20 cellular contexts compared by ENCODE assay signal in genomic region chr7:143012409-143012808, GRCh38. TPM values are rescaled to one million over a fixed set of nuclear protein-coding genes. Genes with fewer than 3 reads are reported as not detected.
DNase-seq lines count a peak whose midpoint lies in the region; ATAC-seq and TF ChIP-seq lines count a peak whose summit lies in the region.
"Had no signal": no experiment of that assay in that cellular context is flagged by ENCODE, and none has a peak within 500 bp of the region (broad histone marks: within the 10 kb centered on the region; RNA-seq: fewer than 3 reads in every experiment).

No MANE protein-coding gene starts in this region.

- H3K27ac ChIP-seq in SJSA1 (peak overlapping the region; percentile 90), osteoblast (ENCODE audit: low read depth, low read length) (no peak overlapping the region)
- H3K27ac ChIP-seq: HL-60, KMS-11 had no signal

- no peaks in the 10 kb centered on the region for H4K20me1 ChIP-seq in osteoblast (ENCODE audit: insufficient read depth, low read length)

- DNase-seq in SJSA1 (ENCODE audit: low read depth in 1 of 2, low spot score in 2 of 2) = no peak
- DNase-seq in fibroblast of mammary gland (ENCODE audit: low read depth) = peak; percentile 50
- DNase-seq in osteoblast (ENCODE audit: insufficient read length, low spot score, missing footprints) = no peak
- no peak for DNase-seq in stimulated activated CD4-positive, alpha-beta T cell treated with anti-CD3 and anti-CD28 coated beads, Interleukin-2, amount 100 ng/mL, for 48 hours
- DNase-seq in activated CD8-positive, alpha-beta memory T cell treated with anti-CD3 and anti-CD28 coated beads for 24 hours = no peak
- DNase-seq in LoVo (ENCODE audit: low spot score) = no peak
- DNase-seq: AML-193, DMS79, MM.1S, NCI-H1092 treated with DMSO at 0.1 percent for 48 hours, NCI-H2081, NCI-H2171 treated with DMSO at 0.1 percent for 48 hours, NCI-H446 had no signal

- H3K79me2 ChIP-seq in osteoblast (ENCODE audit: insufficient read depth, low read length) = no peaks in the 10 kb centered on the region

- no peak for TF ChIP-seq CTCF in fibroblast of mammary gland (conservative IDR thresholded peaks at IDR 0.05; ENCODE audit: control insufficient read depth, insufficient read depth, low read depth, low read length)
- TF ChIP-seq CTCF in osteoblast (IDR thresholded peaks at IDR 0.05; ENCODE audit: extremely low read depth, low read depth, low read length) = no peak

- H3K4me3 ChIP-seq in SJSA1 (no peak overlapping the region), fibroblast of mammary gland (ENCODE audit: control insufficient read depth, low read depth, low read length) (no peak overlapping the region), osteoblast (ENCODE audit: insufficient read depth, low read length) (no peak overlapping the region)

- H3K36me3 ChIP-seq in SJSA1 = peaks cover 4% of the 10 kb centered on the region; the same call in 1 of the 2 replicates
- H3K36me3 ChIP-seq in osteoblast (ENCODE audit: insufficient read depth, low read length) = no peaks in the 10 kb centered on the region

- H3K27me3 ChIP-seq in SJSA1 (replicated peaks) (no peaks in the 10 kb centered on the region), osteoblast (ENCODE audit: insufficient read depth, low read length) (no peaks in the 10 kb centered on the region)

- H3K4me1 ChIP-seq in SJSA1 (replicated peaks) = peaks cover 58% of the 10 kb centered on the region
- peaks cover 39% of the 10 kb centered on the region for H3K4me1 ChIP-seq in osteoblast (ENCODE audit: insufficient read depth, low read length)

- no peak overlapping the region for H3K4me2 ChIP-seq in osteoblast (ENCODE audit: insufficient read depth, low read length)
- H3K4me2 ChIP-seq: KMS-11 had no signal

- H3K9me3 ChIP-seq in SJSA1 (replicated peaks) = no peaks in the 10 kb centered on the region
- no peaks in the 10 kb centered on the region for H3K9me3 ChIP-seq in osteoblast (ENCODE audit: low read depth, low read length)

- H2AFZ ChIP-seq in osteoblast (ENCODE audit: low read length) = peak overlapping the region; percentile 34

- ATAC-seq in HG03432 (IDR thresholded peaks at IDR 0.05; ENCODE audit: unreplicated experiment) = no peak
- ATAC-seq: Panc1 had no signal

RNA-seq across cellular contexts. Expression of gene OR9A2, which starts 14.5 kb away (rescaled TPM):
- total RNA-seq in SJSA1 (2014; rRNA removed; shearing (Covaris generic)) = not detected in 2 replicates
- total RNA-seq in osteoblast = not detected in 2 replicates
- total RNA-seq: H4, HT1080, SK-MEL-5 had no signal

RNA-seq across cellular contexts. Expression of gene OR6V1, which starts 39.7 kb away (rescaled TPM):
- not detected in 2 replicates for total RNA-seq in SJSA1 (2014; rRNA removed; shearing (Covaris generic))
- not detected in 2 replicates for total RNA-seq in osteoblast
- total RNA-seq: H4, HT1080, SK-MEL-5 had no signal

RNA-seq across cellular contexts. Expression of gene KEL, which starts 50.2 kb away (rescaled TPM):
- total RNA-seq in SJSA1 (2014; rRNA removed; shearing (Covaris generic)) = 1.1 and 5.1 TPM in 2 replicates
- not detected in 2 replicates for total RNA-seq in osteoblast
- total RNA-seq: HT1080, SK-MEL-5 had no signal
